8 cellular contexts compared by ENCODE assay signal in the genomic region with DNA sequence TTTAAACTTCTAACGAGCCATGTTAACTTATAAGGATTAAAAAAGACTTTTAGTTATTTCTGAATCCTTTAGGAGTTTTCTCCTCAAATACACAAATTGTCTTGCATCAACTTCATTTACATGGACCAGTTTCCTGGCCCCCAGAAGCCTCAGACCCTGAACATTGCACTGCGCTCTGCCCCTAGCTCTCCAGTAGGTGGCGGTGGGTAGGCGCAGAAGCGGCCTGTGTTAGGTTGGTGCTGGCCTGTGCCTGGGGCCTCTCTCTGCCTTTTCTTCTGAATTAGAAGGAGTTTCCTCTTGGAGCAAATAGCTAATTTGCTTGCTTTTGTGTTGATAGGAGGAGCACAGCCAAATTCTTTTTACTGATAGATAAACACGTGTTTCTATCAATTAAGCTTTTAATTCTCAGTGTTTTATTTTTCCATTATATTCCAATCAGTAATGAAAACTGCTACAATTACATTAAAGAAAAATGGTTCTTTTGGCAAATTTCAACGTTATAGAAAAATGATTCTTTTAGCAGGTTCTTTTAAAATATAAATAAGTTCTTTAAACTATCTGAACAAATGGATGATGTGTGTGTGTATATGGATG. TPM values are rescaled to one million over a fixed set of nuclear protein-coding genes. Genes with fewer than 3 reads are reported as not detected.
DNase-seq lines count a peak whose midpoint lies in the region; ATAC-seq, FAIRE-seq and TF ChIP-seq lines count a peak whose summit lies in the region.

No MANE protein-coding gene starts in this region.

- no peaks in the 10 kb centered on the region for H3K27me3 ChIP-seq in HL-60 (ENCODE audit: insufficient read depth, poor library complexity, severe bottlenecking)
- no peaks in the 10 kb centered on the region for H3K27me3 ChIP-seq in mesendoderm (ENCODE audit: insufficient read depth, low read length, poor library complexity)

- WGBS in mesendoderm (ENCODE audit: extremely low coverage, insufficient coverage, low lambda C conversion rate), result no CpG with 5 or more reads among the region's 7 CpGs

- no peaks in the 10 kb centered on the region for H3K36me3 ChIP-seq in mesendoderm (ENCODE audit: control insufficient read depth, insufficient read depth, low read length)

- no peaks in the 10 kb centered on the region for H3K27me3 Mint-ChIP-seq in Calu3 (ENCODE audit: unreplicated experiment)
- no peaks in the 10 kb centered on the region for H3K27me3 Mint-ChIP-seq in activated CD8-positive, alpha-beta T cell treated with anti-CD3 and anti-CD28 coated beads, Interleukin-2, amount 10 ng/mL, durations not matched to agents 7 days and 5 days (ENCODE audit: low read depth)
- no peaks in the 10 kb centered on the region for H3K27me3 Mint-ChIP-seq in stimulated activated naive B cell treated with anti-CD40 and anti-IgM and Interleukin-4, amounts not matched to agents 10 μg/mL and 1 μg/mL and 100 μg/mL, for 72 hours

- no peaks in the 10 kb centered on the region for H3K4me1 Mint-ChIP-seq in Calu3 (ENCODE audit: low read depth, unreplicated experiment)
- no peaks in the 10 kb centered on the region for H3K4me1 Mint-ChIP-seq in activated CD8-positive, alpha-beta T cell treated with anti-CD3 and anti-CD28 coated beads, Interleukin-2, amount 10 ng/mL, durations not matched to agents 7 days and 5 days (ENCODE audit: low read depth)
- peaks cover 0 to 2% of the 10 kb centered on the region in 2 donors for H3K4me1 Mint-ChIP-seq in stimulated activated naive B cell treated with anti-CD40 and anti-IgM and Interleukin-4, amounts not matched to agents 10 μg/mL and 1 μg/mL and 100 μg/mL, for 72 hours

- DNase-seq in Calu3 (peak; percentile 45), HL-60 (ENCODE audit: low read depth in 1 of 2, low spot score in 1 of 2) (peak; percentile 25 to 62), NCI-H82 (lab: John Stamatoyannopoulos, UW) (peak; percentile 89), mesendoderm (peak; percentile 80)
- DNase-seq in activated CD8-positive, alpha-beta T cell treated with anti-CD3 and anti-CD28 coated beads, Interleukin-2, amount 10 ng/mL, durations not matched to agents 7 days and 5 days, result peak; percentile 71
- DNase-seq in stimulated activated naive B cell treated with anti-CD40 and anti-IgM and Interleukin-4, amounts not matched to agents 10 μg/mL and 1 μg/mL and 100 μg/mL, for 72 hours, result peak; percentile 39

- TF ChIP-seq CTCF in Calu3 (IDR thresholded peaks at IDR 0.05; ENCODE audit: unreplicated experiment) (peak; percentile 38), HL-60 (IDR thresholded peaks at IDR 0.05; ENCODE audit: insufficient read depth, low read length) (peak; percentile 82)

- H3K4me2 ChIP-seq in mesendoderm (ENCODE audit: low read length), result no peak overlapping the region

- H3K27ac Mint-ChIP-seq in Calu3 (ENCODE audit: unreplicated experiment), result no peak overlapping the region
- no peak overlapping the region for H3K27ac Mint-ChIP-seq in activated CD8-positive, alpha-beta T cell treated with anti-CD3 and anti-CD28 coated beads, Interleukin-2, amount 10 ng/mL, durations not matched to agents 7 days and 5 days
- H3K27ac Mint-ChIP-seq in stimulated activated naive B cell treated with anti-CD40 and anti-IgM and Interleukin-4, amounts not matched to agents 10 μg/mL and 1 μg/mL and 100 μg/mL, for 72 hours, result no peak overlapping the region

- intact Hi-C loops in Calu3 (cut with micrococcal nuclease; ENCODE audit: unreplicated experiment), result no loop called here

- H3K4me3 ChIP-seq in HL-60 (replicated peaks; ENCODE audit: insufficient read depth, low read length) (no peak overlapping the region), mesendoderm (ENCODE audit: low read length) (no peak overlapping the region)

- CTCF ChIA-PET in Calu3 (lab: Charles Lee), result no interaction called here
- CTCF ChIA-PET in activated CD8-positive, alpha-beta T cell treated with anti-CD3 and anti-CD28 coated beads, Interleukin-2, amount 10 ng/mL, durations not matched to agents 7 days and 5 days (lab: Charles Lee), result interaction anchor here (0.7 to 1.5 kb wide), 17 partner anchors 8 to 573 kb away, joined by 3 to 9 read pairs (median 4); no protein-coding TSS in a partner anchor

- no peaks in the 10 kb centered on the region for H3K4me1 ChIP-seq in mesendoderm (ENCODE audit: control insufficient read depth, low read depth, low read length)

- peak; percentile 91 for ATAC-seq in GM21367 (IDR thresholded peaks at IDR 0.05; ENCODE audit: unreplicated experiment)
- peak; percentile 94 for ATAC-seq in activated CD8-positive, alpha-beta T cell treated with anti-CD3 and anti-CD28 coated beads, Interleukin-2, amount 10 ng/mL, durations not matched to agents 7 days and 5 days
- ATAC-seq in stimulated activated naive B cell treated with anti-CD40 and anti-IgM and Interleukin-4, amounts not matched to agents 10 μg/mL and 1 μg/mL and 100 μg/mL, for 72 hours (replicated peaks), result peak; percentile 97 to 99

- H3K4ac ChIP-seq in mesendoderm (ENCODE audit: low read depth, low read length), result no peak overlapping the region

- H3K9me3 Mint-ChIP-seq in Calu3 (ENCODE audit: low read depth, unreplicated experiment), result no peaks in the 10 kb centered on the region
- H3K9me3 Mint-ChIP-seq in activated CD8-positive, alpha-beta T cell treated with anti-CD3 and anti-CD28 coated beads, Interleukin-2, amount 10 ng/mL, durations not matched to agents 7 days and 5 days (ENCODE audit: insufficient read depth), result no peaks in the 10 kb centered on the region
- H3K9me3 Mint-ChIP-seq in stimulated activated naive B cell treated with anti-CD40 and anti-IgM and Interleukin-4, amounts not matched to agents 10 μg/mL and 1 μg/mL and 100 μg/mL, for 72 hours, result no peaks in the 10 kb centered on the region

- no peak overlapping the region for H3K56ac ChIP-seq in mesendoderm (ENCODE audit: low read length)

- H2BK120ac ChIP-seq in mesendoderm (ENCODE audit: low read depth, low read length), result no peak overlapping the region

- BruUV-seq in Calu3 (replicated peaks; lab: Mats Ljungman, UMichigan), result no TSS peak

- H3K79me1 ChIP-seq in mesendoderm (ENCODE audit: low read length), result no peaks in the 10 kb centered on the region

- H3K18ac ChIP-seq in mesendoderm (ENCODE audit: low read length), result no peak overlapping the region

- no peak overlapping the region for H2AK5ac ChIP-seq in mesendoderm (ENCODE audit: low read length)

- peaks cover 4% of the 10 kb centered on the region for H3K36me3 Mint-ChIP-seq in Calu3 (ENCODE audit: insufficient read depth, unreplicated experiment)
- peaks cover 2% of the 10 kb centered on the region for H3K36me3 Mint-ChIP-seq in activated CD8-positive, alpha-beta T cell treated with anti-CD3 and anti-CD28 coated beads, Interleukin-2, amount 10 ng/mL, durations not matched to agents 7 days and 5 days (ENCODE audit: low read depth)
- peaks cover 36 to 38% of the 10 kb centered on the region in 2 donors for H3K36me3 Mint-ChIP-seq in stimulated activated naive B cell treated with anti-CD40 and anti-IgM and Interleukin-4, amounts not matched to agents 10 μg/mL and 1 μg/mL and 100 μg/mL, for 72 hours

- H3K23ac ChIP-seq in mesendoderm (ENCODE audit: low read length), result no peak overlapping the region

- no peak overlapping the region for H4K8ac ChIP-seq in mesendoderm (ENCODE audit: low read depth, low read length)

- H3K9ac ChIP-seq in mesendoderm (ENCODE audit: low read length), result no peak overlapping the region

- no peak overlapping the region for H2BK5ac ChIP-seq in mesendoderm (ENCODE audit: low read length)

- POLR2A ChIA-PET in activated CD8-positive, alpha-beta T cell treated with anti-CD3 and anti-CD28 coated beads, Interleukin-2, amount 10 ng/mL, durations not matched to agents 7 days and 5 days (lab: Charles Lee), result no interaction called here

- H3K79me2 ChIP-seq in mesendoderm (ENCODE audit: control insufficient read depth, insufficient read depth, low read length), result no peaks in the 10 kb centered on the region

- H3K27ac ChIP-seq in HL-60 (replicated peaks) (no peak overlapping the region), mesendoderm (ENCODE audit: low read depth, low read length) (no peak overlapping the region)

- peak; percentile 90 for FAIRE-seq in endometrium (lab: Jason Lieb, UNC)

- no peak overlapping the region for H2BK15ac ChIP-seq in mesendoderm (replicated peaks; ENCODE audit: low read depth)

- H4K5ac ChIP-seq in mesendoderm (ENCODE audit: low read length), result no peak overlapping the region

- H3K4me3 Mint-ChIP-seq in Calu3 (ENCODE audit: low read depth, unreplicated experiment), result no peak overlapping the region
- no peak overlapping the region for H3K4me3 Mint-ChIP-seq in activated CD8-positive, alpha-beta T cell treated with anti-CD3 and anti-CD28 coated beads, Interleukin-2, amount 10 ng/mL, durations not matched to agents 7 days and 5 days
- H3K4me3 Mint-ChIP-seq in stimulated activated naive B cell treated with anti-CD40 and anti-IgM and Interleukin-4, amounts not matched to agents 10 μg/mL and 1 μg/mL and 100 μg/mL, for 72 hours, result no peak overlapping the region

RNA-seq across cellular contexts. Expression of gene DTD1, which starts 44.4 kb away (rescaled TPM):
- total RNA-seq in Calu3 (2022), result 14.2 and 14.3 TPM in 2 replicates
- total RNA-seq in activated CD8-positive, alpha-beta T cell treated with anti-CD3 and anti-CD28 coated beads, Interleukin-2, amount 10 ng/mL, durations not matched to agents 7 days and 5 days, result 10 to 100 TPM; 25.9 to 28.5 TPM
- polyA plus RNA-seq in mesendoderm (2013, experiment 1 of 2), result 57.5 TPM
- 61.9 TPM for polyA plus RNA-seq in mesendoderm (2013, experiment 2 of 2)

Comparison
In these comparisons a context has a peak if more than half of its experiments do, and no peak if none do; other contexts are left out.
1. DNase-seq: peak in every context shown above with its lines; median percentile 89 in NCI-H82; 80 in mesendoderm; 71 in activated CD8-positive, alpha-beta T cell treated with anti-CD3 and anti-CD28 coated beads, Interleukin-2, amount 10 ng/mL, durations not matched to agents 7 days and 5 days; 45 in Calu3; 44 in HL-60; 39 in stimulated activated naive B cell treated with anti-CD40 and anti-IgM and Interleukin-4, amounts not matched to agents 10 μg/mL and 1 μg/mL and 100 μg/mL, for 72 hours.